2 cellular contexts compared by ENCODE assay signal in the genomic region with DNA sequence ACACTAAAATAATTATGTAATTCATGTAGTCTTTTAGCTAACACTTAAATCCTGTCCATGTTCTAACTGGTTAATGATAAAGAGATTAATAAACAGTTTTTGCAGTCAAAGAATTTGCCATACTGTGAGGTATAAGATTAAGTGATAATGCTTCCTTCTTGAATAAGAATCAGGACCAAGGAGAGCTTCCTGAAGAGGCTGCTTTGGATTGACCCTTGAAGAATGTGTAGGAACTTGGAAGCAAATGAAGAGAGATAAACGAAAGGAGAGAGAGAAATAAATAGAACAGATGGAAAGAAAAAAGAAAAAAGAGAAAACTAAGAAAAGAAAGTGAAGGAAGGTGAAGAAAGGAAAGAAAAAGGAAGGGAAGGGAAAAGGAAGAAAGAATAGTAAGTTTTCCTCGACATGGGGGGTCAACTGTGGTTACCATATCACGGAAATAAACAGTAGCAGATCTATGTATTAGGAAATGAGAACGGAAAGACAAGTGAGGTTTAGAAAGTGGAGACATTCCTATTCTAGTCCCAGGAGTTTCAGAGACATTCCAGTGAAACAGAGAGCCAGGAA.
TF ChIP-seq lines count a peak whose summit lies in the region.

No MANE protein-coding gene starts in this region.

TF ChIP-seq in Ishikawa, 13 proteins besides CTCF, POLR2A, EP300 and RAD21:
- no peak for TF ChIP-seq CEBPB (IDR thresholded peaks at IDR 0.05)
- TF ChIP-seq, protein P1, sequence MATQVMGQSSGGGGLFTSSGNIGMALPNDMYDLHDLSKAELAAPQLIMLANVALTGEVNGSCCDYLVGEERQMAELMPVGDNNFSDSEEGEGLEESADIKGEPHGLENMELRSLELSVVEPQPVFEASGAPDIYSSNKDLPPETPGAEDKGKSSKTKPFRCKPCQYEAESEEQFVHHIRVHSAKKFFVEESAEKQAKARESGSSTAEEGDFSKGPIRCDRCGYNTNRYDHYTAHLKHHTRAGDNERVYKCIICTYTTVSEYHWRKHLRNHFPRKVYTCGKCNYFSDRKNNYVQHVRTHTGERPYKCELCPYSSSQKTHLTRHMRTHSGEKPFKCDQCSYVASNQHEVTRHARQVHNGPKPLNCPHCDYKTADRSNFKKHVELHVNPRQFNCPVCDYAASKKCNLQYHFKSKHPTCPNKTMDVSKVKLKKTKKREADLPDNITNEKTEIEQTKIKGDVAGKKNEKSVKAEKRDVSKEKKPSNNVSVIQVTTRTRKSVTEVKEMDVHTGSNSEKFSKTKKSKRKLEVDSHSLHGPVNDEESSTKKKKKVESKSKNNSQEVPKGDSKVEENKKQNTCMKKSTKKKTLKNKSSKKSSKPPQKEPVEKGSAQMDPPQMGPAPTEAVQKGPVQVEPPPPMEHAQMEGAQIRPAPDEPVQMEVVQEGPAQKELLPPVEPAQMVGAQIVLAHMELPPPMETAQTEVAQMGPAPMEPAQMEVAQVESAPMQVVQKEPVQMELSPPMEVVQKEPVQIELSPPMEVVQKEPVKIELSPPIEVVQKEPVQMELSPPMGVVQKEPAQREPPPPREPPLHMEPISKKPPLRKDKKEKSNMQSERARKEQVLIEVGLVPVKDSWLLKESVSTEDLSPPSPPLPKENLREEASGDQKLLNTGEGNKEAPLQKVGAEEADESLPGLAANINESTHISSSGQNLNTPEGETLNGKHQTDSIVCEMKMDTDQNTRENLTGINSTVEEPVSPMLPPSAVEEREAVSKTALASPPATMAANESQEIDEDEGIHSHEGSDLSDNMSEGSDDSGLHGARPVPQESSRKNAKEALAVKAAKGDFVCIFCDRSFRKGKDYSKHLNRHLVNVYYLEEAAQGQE (IDR thresholded peaks at IDR 0.05; ENCODE audit: low read depth), result peak; percentile 82
- TF ChIP-seq FOXM1 (IDR thresholded peaks at IDR 0.05; ENCODE audit: borderline replicate concordance, low read depth), result no peak
TF ChIP-seq in Ishikawa: peak in this region for 1.

TF ChIP-seq in GM12878, 131 proteins besides CTCF, POLR2A, EP300 and RAD21:
- TF ChIP-seq YBX1 (IDR thresholded peaks at IDR 0.05), result no peak
- TF ChIP-seq, protein P1 (IDR thresholded peaks at IDR 0.05; ENCODE audit: low read depth, low read length), result peak; percentile 60; the same call in 1 of the 2 replicates
- no peak for TF ChIP-seq KAT2A (conservative IDR thresholded peaks at IDR 0.05; ENCODE audit: control insufficient read depth, low read depth, low read length)
